ENCODE assay signal across 8 cellular contexts in genomic region chr1:65147424-65148177, GRCh38. TPM values are rescaled to one million over a fixed set of nuclear protein-coding genes. Genes with fewer than 3 reads are reported as not detected.
DNase-seq lines count a peak whose midpoint lies in the region; ATAC-seq and FAIRE-seq lines count a peak whose summit lies in the region.

No MANE protein-coding gene starts in this region.

- no peak overlapping the region for H2AK5ac ChIP-seq in neuronal stem cell (ENCODE audit: low read depth, low read length)

- H4K8ac ChIP-seq in neuronal stem cell (ENCODE audit: low read depth, low read length) = no peak overlapping the region

- intact Hi-C loops in aorta (cut with DNase I) = loop anchor here in 1 of 2 donors (2.0 to 5.0 kb wide), 2 partner anchors 60 to 81 kb away; no protein-coding TSS in a partner anchor

- H3K27me3 ChIP-seq in neuronal stem cell (ENCODE audit: control insufficient read depth in 3 of 3, insufficient read depth in 3 of 3, low read depth in 1 of 3, low read length in 3 of 3) (peaks cover 11 to 62% (median 49%) of the 10 kb centered on the region in 3 experiments), aorta (ENCODE audit: control insufficient read depth in 1 of 2, insufficient read depth in 2 of 2, low read length in 1 of 2) (no peaks in the 10 kb centered on the region)

- H2BK120ac ChIP-seq in neuronal stem cell (ENCODE audit: low read depth, low read length) = no peak overlapping the region

- H3K4me1 ChIP-seq in neuronal stem cell (ENCODE audit: control insufficient read depth in 2 of 2, insufficient read depth in 1 of 2, low read depth in 1 of 2, low read length in 2 of 2) = peaks cover 3% of the 10 kb centered on the region in 2 donors
- H3K4me1 ChIP-seq in aorta (ENCODE audit: control insufficient read depth in 1 of 2, insufficient read depth in 2 of 2, low read length in 2 of 2) = no peaks in the 10 kb centered on the region

- H3K14ac ChIP-seq in neuronal stem cell (ENCODE audit: low read length) = peak overlapping the region; percentile 56

- peak overlapping the region; percentile 100 for H3K4me2 ChIP-seq in neuronal stem cell (ENCODE audit: insufficient read depth, low read length, poor library complexity, severe bottlenecking)

- H3K23ac ChIP-seq in neuronal stem cell (ENCODE audit: low read depth, low read length, poor library complexity) = peak overlapping the region; percentile 91

- H3K36me3 ChIP-seq in neuronal stem cell (replicated peaks in 1 of 2; ENCODE audit: control insufficient read depth in 2 of 2, insufficient read depth in 2 of 2, low read length in 2 of 2) (no peaks in the 10 kb centered on the region), aorta (ENCODE audit: control insufficient read depth in 1 of 2, insufficient read depth in 2 of 2, low read length in 1 of 2) (no peaks in the 10 kb centered on the region)

- H2AFZ ChIP-seq in neuronal stem cell (ENCODE audit: low read length) = peak overlapping the region; percentile 97

- no peak overlapping the region for H2BK12ac ChIP-seq in neuronal stem cell (ENCODE audit: low read length)

- H3K4me3 Mint-ChIP-seq in activated T-cell treated with anti-CD3 and anti-CD28 coated beads, Interleukin-2, amount 50 U/mL, for 72 hours = peak overlapping the region; percentile 76 to 86

- no peaks in the 10 kb centered on the region for H3K79me1 ChIP-seq in neuronal stem cell (ENCODE audit: low read depth, low read length)

- no peak overlapping the region for H3K27ac ChIP-seq in neuronal stem cell (replicated peaks; ENCODE audit: low read length)
- H3K27ac ChIP-seq in aorta (ENCODE audit: low read depth in 1 of 2, low read length in 2 of 2) = peak overlapping the region in 1 of 2 donors; percentile 58

- FAIRE-seq in GM18507 (lab: Jason Lieb, UNC) = no peak

- ATAC-seq in HG02943 (IDR thresholded peaks at IDR 0.05; ENCODE audit: low read depth, unreplicated experiment) (peak; percentile 61), aorta (ENCODE audit: low FRiP score) (peak; percentile 57)
- peak; percentile 62 to 68 for ATAC-seq in activated T-cell treated with anti-CD3 and anti-CD28 coated beads, Interleukin-2, amount 50 U/mL, for 72 hours (replicated peaks in 1 of 2)

- peaks cover 14% of the 10 kb centered on the region for H3K4me1 Mint-ChIP-seq in activated T-cell treated with anti-CD3 and anti-CD28 coated beads, Interleukin-2, amount 50 U/mL, for 72 hours (ENCODE audit: low read depth)

- in situ Hi-C loops in ACHN (cut with HindIII; ENCODE audit: low pct_ligation_motif_present, low pct_unique_long_range_greater_than_20kb, low sequenced_read_pairs) = no loop called here

- DNase-seq in ACHN (peak; percentile 49), GM18507 (ENCODE audit: extremely low spot score, insufficient read length, low read depth) (peak; percentile 38), NCI-H526 (lab: John Stamatoyannopoulos, UW) (peak; percentile 22 to 75), germinal center (ENCODE audit: low spot score) (peak; percentile 13), neuronal stem cell (ENCODE audit: low spot score) (peak; percentile 31), aorta (peak; percentile 62 to 82)
- DNase-seq in activated T-cell treated with anti-CD3 and anti-CD28 coated beads, Interleukin-2, amount 50 U/mL, for 72 hours = peak; percentile 52 to 53

- H3K9me3 ChIP-seq in neuronal stem cell (replicated peaks in 1 of 2; ENCODE audit: control insufficient read depth in 2 of 2, insufficient read depth in 1 of 2, low read depth in 1 of 2, low read length in 2 of 2) = no peaks in the 10 kb centered on the region
- no peaks in the 10 kb centered on the region for H3K9me3 ChIP-seq in aorta (ENCODE audit: control insufficient read depth, low read length)

- H3K4ac ChIP-seq in neuronal stem cell (ENCODE audit: low read length) = no peak overlapping the region

- H3K18ac ChIP-seq in neuronal stem cell (ENCODE audit: low read length) = peak overlapping the region; percentile 90

- H4K91ac ChIP-seq in neuronal stem cell (ENCODE audit: low read depth, low read length, poor library complexity) = no peak overlapping the region

- H2BK5ac ChIP-seq in neuronal stem cell (ENCODE audit: low read length) = peak overlapping the region; percentile 61

- H2BK15ac ChIP-seq in neuronal stem cell (ENCODE audit: low read length) = no peak overlapping the region

- H3K4me3 ChIP-seq in neuronal stem cell (ENCODE audit: low read length in 2 of 2) (peak overlapping the region; percentile 45 to 89), aorta (ENCODE audit: low read length in 2 of 2) (peak overlapping the region; percentile 65 to 98)

- no peak overlapping the region for H3K27ac Mint-ChIP-seq in activated T-cell treated with anti-CD3 and anti-CD28 coated beads, Interleukin-2, amount 50 U/mL, for 72 hours

- no CpG with 5 or more reads among the region's 88 CpGs for WGBS in neuronal stem cell (ENCODE audit: extremely low coverage in 2 of 2, insufficient read length in 2 of 2, insufficient replicate concordance in 1 of 2), 2 donors
- WGBS in aorta, 2 donors = 0 to 1% methylated on average over 77 to 88 of the region's 88 CpGs

- H3K9ac ChIP-seq in neuronal stem cell (ENCODE audit: low read depth, low read length, poor library complexity) = peak overlapping the region; percentile 86

- H3K36me3 Mint-ChIP-seq in activated T-cell treated with anti-CD3 and anti-CD28 coated beads, Interleukin-2, amount 50 U/mL, for 72 hours (ENCODE audit: insufficient read depth in 2 of 2) = no peaks in the 10 kb centered on the region

- H3K9me3 Mint-ChIP-seq in activated T-cell treated with anti-CD3 and anti-CD28 coated beads, Interleukin-2, amount 50 U/mL, for 72 hours = no peaks in the 10 kb centered on the region

- peaks cover 50% of the 10 kb centered on the region for H3K27me3 Mint-ChIP-seq in activated T-cell treated with anti-CD3 and anti-CD28 coated beads, Interleukin-2, amount 50 U/mL, for 72 hours (ENCODE audit: low read depth)

RNA-seq across cellular contexts. Expression of gene AK4, which starts 0.4 kb away (rescaled TPM):
- 10 to 100 TPM; 14.9 to 21.9 TPM for total RNA-seq in activated T-cell treated with anti-CD3 and anti-CD28 coated beads, Interleukin-2, amount 50 U/mL, for 72 hours
- 2.5 TPM for polyA plus RNA-seq in neuronal stem cell (2013, experiment 1 of 2)
- polyA plus RNA-seq in neuronal stem cell (2013, experiment 2 of 2) = 2.8 TPM
- total RNA-seq in aorta = 10 to 100 TPM; 68.2 to 73.7 TPM
- 1 to 10 TPM; 5.2 to 8.4 TPM for polyA plus RNA-seq in aorta

Comparison
In these comparisons a context has a peak if more than half of its experiments do, and no peak if none do; other contexts are left out.
1. DNase-seq: peak in every context shown above with its lines; median percentile 72 in aorta; 52 in activated T-cell treated with anti-CD3 and anti-CD28 coated beads, Interleukin-2, amount 50 U/mL, for 72 hours; 49 in ACHN; 48 in NCI-H526; 38 in GM18507; 31 in neuronal stem cell; 13 in germinal center.